Comparison of ENCODE assay signal across 8 cellular contexts in genomic region chr5:132822650-132823480, GRCh38. TPM values are rescaled to one million over a fixed set of nuclear protein-coding genes. Genes with fewer than 3 reads are reported as not detected.
A peak's percentile ranks its signal among the peaks of the same experiment; 100 is the strongest.
DNase-seq lines count a peak whose midpoint lies in the region; ATAC-seq, FAIRE-seq and TF ChIP-seq lines count a peak whose summit lies in the region.

No MANE protein-coding gene starts in this region.

- H3K79me2 ChIP-seq in HepG2 (ENCODE audit: insufficient read depth, low read length): peaks cover 13% of the 10 kb centered on the region

- H2AFZ ChIP-seq in HepG2 (ENCODE audit: low read length): no peak overlapping the region

- peaks cover 48% of the 10 kb centered on the region for H3K4me1 ChIP-seq in HepG2 (ENCODE audit: insufficient read depth, low read length)
- peaks cover 0 to 30% (median 0%) of the 10 kb centered on the region in 4 donors for H3K4me1 ChIP-seq in right lobe of liver
- peaks cover 0 to 3% of the 10 kb centered on the region in 2 donors for H3K4me1 ChIP-seq in lung (ENCODE audit: control insufficient read depth in 2 of 2, insufficient read depth in 2 of 2, low read length in 2 of 2)
- H3K4me1 ChIP-seq in vagina: peaks cover 16% of the 10 kb centered on the region

- CTCF ChIA-PET in HepG2 (lab: Yijun Ruan, JAX; ENCODE audit: low intra/inter-chr PET ratio, low total read pairs): interaction anchor here (4.5 kb wide), 1 partner anchor 15 kb away, joined by 54 read pairs; no protein-coding TSS in a partner anchor

- no peaks in the 10 kb centered on the region for H3K9me3 ChIP-seq in HepG2 (ENCODE audit: low read length)
- H3K9me3 ChIP-seq in right lobe of liver: no peaks in the 10 kb centered on the region
- no peaks in the 10 kb centered on the region for H3K9me3 ChIP-seq in lung (ENCODE audit: control insufficient read depth in 2 of 2, insufficient read depth in 1 of 2, low read length in 1 of 2)
- no peaks in the 10 kb centered on the region for H3K9me3 ChIP-seq in vagina

- POLR2A ChIA-PET in HepG2 (lab: Yijun Ruan, JAX): interaction anchor here (0.6 to 6.7 kb wide), 4 partner anchors 13 to 265 kb away, joined by 3 to 176 read pairs (median 3); partner anchors contain the start of gene GDF9

- no peak overlapping the region for H3K4me3 ChIP-seq in HepG2 (replicated peaks in 1 of 3; ENCODE audit: insufficient read depth in 1 of 3, low read depth in 2 of 3, low read length in 3 of 3)
- no peak overlapping the region for H3K4me3 ChIP-seq in right lobe of liver
- no peak overlapping the region for H3K4me3 ChIP-seq in lung
- peak overlapping the region; percentile 19 to 25 for H3K4me3 ChIP-seq in vagina

- no TSS peak for BruUV-seq in HepG2 (replicated peaks; lab: Mats Ljungman, UMichigan)

- ATAC-seq in HepG2 (no peak), right lobe of liver (no peak), lung (ENCODE audit: insufficient read depth, low FRiP score) (peak; percentile 21)

- FAIRE-seq in HepG2 (lab: Jason Lieb, UNC) (no peak), D721Med (lab: Jason Lieb, UNC) (no peak)

- no peaks in the 10 kb centered on the region for H3K27me3 ChIP-seq in HepG2 (ENCODE audit: control insufficient read depth in 1 of 2, insufficient read depth in 2 of 2, low read length in 2 of 2)
- no peaks in the 10 kb centered on the region for H3K27me3 ChIP-seq in right lobe of liver
- no peaks in the 10 kb centered on the region for H3K27me3 ChIP-seq in lung (ENCODE audit: control insufficient read depth, insufficient read depth)
- H3K27me3 ChIP-seq in vagina: no peaks in the 10 kb centered on the region

- WGBS in HepG2 (ENCODE audit: low lambda C conversion rate): 97% methylated on average over 50 of the region's 68 CpGs
- WGBS in right lobe of liver (ENCODE audit: insufficient coverage, low coverage, low lambda C conversion rate, missing lambda C conversion rate): 44% methylated on average over 8 of the region's 68 CpGs
- WGBS in lung, 2 donors: 35 to 46% methylated on average over 68 of the region's 68 CpGs

- in situ Hi-C loops in HepG2 (cut with HindIII; ENCODE audit: extremely low pct_ligation_motif_present, low pct_unique_long_range_greater_than_20kb): no loop called here

- TF ChIP-seq EP300 in HepG2 (IDR thresholded peaks at IDR 0.05; ENCODE audit: low read depth in 2 of 2, low read length in 2 of 2): no peak
- TF ChIP-seq EP300 in HepG2 (CRISPR knock-in tag; IDR thresholded peaks at IDR 0.05; ENCODE audit: borderline replicate concordance): no peak

- no peak overlapping the region for H3K4me2 ChIP-seq in HepG2 (ENCODE audit: low read depth, low read length)

- H3K27ac ChIP-seq in HepG2 (ENCODE audit: extremely low read length, insufficient read depth, low read length) (no peak overlapping the region), right lobe of liver (no peak overlapping the region), lung (ENCODE audit: low read depth in 1 of 2, low read length in 1 of 2) (no peak overlapping the region), vagina (no peak overlapping the region)

- no peak for TF ChIP-seq RAD21 in HepG2 (CRISPR knock-in tag; IDR thresholded peaks at IDR 0.05)

- TF ChIP-seq CTCF in HepG2 (CRISPR knock-in tag; IDR thresholded peaks at IDR 0.05) (no peak), right lobe of liver (IDR thresholded peaks at IDR 0.05) (no peak), lung (IDR thresholded peaks at IDR 0.05; ENCODE audit: control extremely low read depth, extremely low read depth) (no peak), vagina (IDR thresholded peaks at IDR 0.05) (no peak), D721Med (IDR thresholded peaks at IDR 0.05; ENCODE audit: insufficient read depth, missing control alignments) (no peak)

- peaks cover 7 to 30% of the 10 kb centered on the region in 2 experiments; a peak in 4 of 5 replicates for H3K36me3 ChIP-seq in HepG2 (replicated peaks in 1 of 2; ENCODE audit: control insufficient read depth in 1 of 2, insufficient read depth in 2 of 2, low read length in 2 of 2)
- H3K36me3 ChIP-seq in right lobe of liver: peaks cover 0 to 26% (median 11%) of the 10 kb centered on the region in 4 donors
- H3K36me3 ChIP-seq in lung (ENCODE audit: control insufficient read depth in 2 of 2, insufficient read depth in 2 of 2, low read length in 2 of 2): peaks cover 0 to 4% of the 10 kb centered on the region in 2 donors
- no peaks in the 10 kb centered on the region for H3K36me3 ChIP-seq in vagina

- H3K9ac ChIP-seq in HepG2 (ENCODE audit: insufficient read depth, low read depth, low read length): no peak overlapping the region

- TF ChIP-seq POLR2A in HepG2 (IDR thresholded peaks at IDR 0.05; ENCODE audit: insufficient read depth in 1 of 2, low read depth in 2 of 2, low read length in 2 of 2) (no peak), right lobe of liver (IDR thresholded peaks at IDR 0.05) (no peak), vagina (IDR thresholded peaks at IDR 0.05) (no peak)

- intact Hi-C loops in HepG2 (cut with micrococcal nuclease; ENCODE audit: unreplicated experiment) (loop anchor here (5.0 kb wide), 1 partner anchor 296 kb away; no protein-coding TSS in a partner anchor), right lobe of liver (cut with DNase I) (loop anchor here in 1 of 2 donors (10.0 kb wide), 1 partner anchor 62 kb away; no protein-coding TSS in a partner anchor), vagina (cut with DNase I) (no loop called here)

- DNase-seq in HepG2 (ENCODE audit: low spot score) (no peak), right lobe of liver (no peak), ecto neural progenitor cell (ENCODE audit: low spot score) (peak; percentile 83), lung (ENCODE audit: low spot score) (no peak), vagina (ENCODE audit: extremely low spot score in 2 of 2) (no peak), D721Med (ENCODE audit: insufficient read length, low spot score) (no peak), glomerular visceral epithelial cell (ENCODE audit: extremely low spot score) (no peak), DMS153 treated with DMSO at 0.1 percent for 48 hours (lab: John Stamatoyannopoulos, UW; ENCODE audit: unreplicated experiment) (no peak)

- H4K20me1 ChIP-seq in HepG2 (ENCODE audit: insufficient read depth, low read length): no peaks in the 10 kb centered on the region

RNA-seq across cellular contexts. Expression of gene SHROOM1, which starts 7.6 kb away (rescaled TPM):
- total RNA-seq in HepG2 (2016; rRNA removed; fragmentation: Illumina TruSeq; extraction: Trizol) (8.9 and 18.2 TPM in 2 replicates), right lobe of liver (10 to 100 TPM; 29.5 to 96.1 (median 77.4) TPM), lung (10 to 100 TPM in 1 of 2 donors, 1 to 10 TPM in 1; 7.0 to 21.9 TPM), vagina (17.7 TPM)
- total RNA-seq in HepG2 (2016; cell fraction: cytosol; rRNA removed; fragmentation: Illumina TruSeq; extraction: Trizol; ENCODE audit: low read depth): 2.9 and 3.0 TPM in 2 replicates
- total RNA-seq in HepG2 (2016; cell fraction: insoluble cytoplasmic fraction; rRNA removed; fragmentation: Illumina TruSeq; extraction: Trizol): 8.5 and 16.1 TPM in 2 replicates
- 6.2 and 8.3 TPM in 2 replicates for total RNA-seq in HepG2 (2016; cell fraction: membrane; rRNA removed; fragmentation: Illumina TruSeq; extraction: Trizol)
- 14.0 and 18.5 TPM in 2 replicates for total RNA-seq in HepG2 (2016; cell fraction: nucleus; rRNA removed; fragmentation: Illumina TruSeq; extraction: Trizol)
- polyA plus RNA-seq in HepG2 (2011; rRNA removed) (25.7 and 34.5 TPM in 2 replicates), lung (10 to 100 TPM in 1 of 2 donors, 1 to 10 TPM in 1; 7.9 to 15.0 TPM)
- 18.4 and 21.6 TPM in 2 replicates for polyA plus RNA-seq in HepG2 (2011; cell fraction: cytosol; rRNA removed)
- 60.0 and 62.0 TPM in 2 replicates for polyA plus RNA-seq in HepG2 (2011; cell fraction: nucleus; rRNA removed)
- polyA plus RNA-seq in HepG2 (2012): 12.5 and 16.7 TPM in 2 replicates
- polyA plus RNA-seq in HepG2 (2016; cell fraction: cytosol; fragmentation: Illumina TruSeq; extraction: Trizol; ENCODE audit: low read depth): 2.1 and 2.2 TPM in 2 replicates
- 11.5 and 14.1 TPM in 2 replicates for polyA plus RNA-seq in HepG2 (2016; cell fraction: insoluble cytoplasmic fraction; fragmentation: Illumina TruSeq; extraction: Trizol; ENCODE audit: low read depth)
- 4.6 and 5.0 TPM in 2 replicates for polyA plus RNA-seq in HepG2 (2016; cell fraction: membrane; fragmentation: Illumina TruSeq; extraction: Trizol; ENCODE audit: low read depth)
- 52.3 and 58.0 TPM in 2 replicates for polyA plus RNA-seq in HepG2 (2016; cell fraction: nucleus; fragmentation: Illumina TruSeq; extraction: Trizol; ENCODE audit: insufficient read depth, low read depth)
- polyA minus RNA-seq in HepG2 (2011; rRNA and poly(A)+ RNA removed; ENCODE audit: low replicate concordance): 10.1 and 31.5 TPM in 2 replicates
- polyA minus RNA-seq in HepG2 (2011; cell fraction: cytosol; rRNA and poly(A)+ RNA removed): 14.4 and 20.5 TPM in 2 replicates
- 29.1 and 42.4 TPM in 2 replicates for polyA minus RNA-seq in HepG2 (2011; cell fraction: nucleus; rRNA and poly(A)+ RNA removed)

RNA-seq across cellular contexts. Expression of gene SOWAHA, which starts 9.8 kb away (rescaled TPM):
- total RNA-seq in HepG2 (2016; rRNA removed; fragmentation: Illumina TruSeq; extraction: Trizol) (1.9 and 2.0 TPM in 2 replicates), right lobe of liver (1 to 10 TPM in 5 of 6 experiments, under 1 TPM in 1; 0.95 to 4.7 (median 1.4) TPM), lung (under 1 TPM; 0.14 to 0.98 TPM), vagina (not detected)
- total RNA-seq in HepG2 (2016; cell fraction: cytosol; rRNA removed; fragmentation: Illumina TruSeq; extraction: Trizol; ENCODE audit: low read depth): 0.35 and 0.40 TPM in 2 replicates
- 2.0 and 2.2 TPM in 2 replicates for total RNA-seq in HepG2 (2016; cell fraction: insoluble cytoplasmic fraction; rRNA removed; fragmentation: Illumina TruSeq; extraction: Trizol)
- total RNA-seq in HepG2 (2016; cell fraction: membrane; rRNA removed; fragmentation: Illumina TruSeq; extraction: Trizol): 1.4 and 1.6 TPM in 2 replicates
- 1.1 and 1.6 TPM in 2 replicates for total RNA-seq in HepG2 (2016; cell fraction: nucleus; rRNA removed; fragmentation: Illumina TruSeq; extraction: Trizol)
- polyA plus RNA-seq in HepG2 (2011; rRNA removed) (0.82 and 0.95 TPM in 2 replicates), lung (under 1 TPM; 0.06 to 0.10 TPM)
- polyA plus RNA-seq in HepG2 (2011; cell fraction: cytosol; rRNA removed): 0.88 and 1.0 TPM in 2 replicates
- 0.57 and 0.77 TPM in 2 replicates for polyA plus RNA-seq in HepG2 (2011; cell fraction: nucleus; rRNA removed)
- polyA plus RNA-seq in HepG2 (2012): 0.73 and 0.79 TPM in 2 replicates
- 0.28 and 0.41 TPM in 2 replicates for polyA plus RNA-seq in HepG2 (2016; cell fraction: cytosol; fragmentation: Illumina TruSeq; extraction: Trizol; ENCODE audit: low read depth)
- polyA plus RNA-seq in HepG2 (2016; cell fraction: insoluble cytoplasmic fraction; fragmentation: Illumina TruSeq; extraction: Trizol; ENCODE audit: low read depth): 2.7 and 2.9 TPM in 2 replicates
- 1.2 and 1.3 TPM in 2 replicates for polyA plus RNA-seq in HepG2 (2016; cell fraction: membrane; fragmentation: Illumina TruSeq; extraction: Trizol; ENCODE audit: low read depth)
- polyA plus RNA-seq in HepG2 (2016; cell fraction: nucleus; fragmentation: Illumina TruSeq; extraction: Trizol; ENCODE audit: insufficient read depth, low read depth): 1.7 and 1.8 TPM in 2 replicates
- 2.2 TPM in 1 of 2 replicates, not detected in the other for polyA minus RNA-seq in HepG2 (2011; rRNA and poly(A)+ RNA removed; ENCODE audit: low replicate concordance)
- polyA minus RNA-seq in HepG2 (2011; cell fraction: cytosol; rRNA and poly(A)+ RNA removed): 0.49 and 1.1 TPM in 2 replicates
- 0.62 and 0.64 TPM in 2 replicates for polyA minus RNA-seq in HepG2 (2011; cell fraction: nucleus; rRNA and poly(A)+ RNA removed)

RNA-seq across cellular contexts. Expression of gene GDF9, which starts 43.4 kb away (rescaled TPM):
- total RNA-seq in HepG2 (2016; rRNA removed; fragmentation: Illumina TruSeq; extraction: Trizol): 0.07 and 0.38 TPM in 2 replicates
- total RNA-seq in HepG2 (2016; cell fraction: cytosol; rRNA removed; fragmentation: Illumina TruSeq; extraction: Trizol; ENCODE audit: low read depth): 0.20 and 0.71 TPM in 2 replicates
- total RNA-seq in HepG2 (2016; cell fraction: insoluble cytoplasmic fraction; rRNA removed; fragmentation: Illumina TruSeq; extraction: Trizol): 0.15 and 0.49 TPM in 2 replicates
- total RNA-seq in HepG2 (2016; cell fraction: membrane; rRNA removed; fragmentation: Illumina TruSeq; extraction: Trizol): 0.46 and 0.55 TPM in 2 replicates
- 0.60 and 0.65 TPM in 2 replicates for total RNA-seq in HepG2 (2016; cell fraction: nucleus; rRNA removed; fragmentation: Illumina TruSeq; extraction: Trizol)
- 0.33 and 0.50 TPM in 2 replicates for polyA plus RNA-seq in HepG2 (2011; rRNA removed)
- 0.09 and 0.24 TPM in 2 replicates for polyA plus RNA-seq in HepG2 (2011; cell fraction: cytosol; rRNA removed)
- polyA plus RNA-seq in HepG2 (2011; cell fraction: nucleus; rRNA removed): 0.51 and 0.68 TPM in 2 replicates
- polyA plus RNA-seq in HepG2 (2012): 0.16 and 0.20 TPM in 2 replicates
- 0.07 and 0.37 TPM in 2 replicates for polyA plus RNA-seq in HepG2 (2016; cell fraction: cytosol; fragmentation: Illumina TruSeq; extraction: Trizol; ENCODE audit: low read depth)
- polyA plus RNA-seq in HepG2 (2016; cell fraction: insoluble cytoplasmic fraction; fragmentation: Illumina TruSeq; extraction: Trizol; ENCODE audit: low read depth): 0.21 and 0.23 TPM in 2 replicates
- polyA plus RNA-seq in HepG2 (2016; cell fraction: membrane; fragmentation: Illumina TruSeq; extraction: Trizol; ENCODE audit: low read depth): 0.21 and 0.26 TPM in 2 replicates
- polyA plus RNA-seq in HepG2 (2016; cell fraction: nucleus; fragmentation: Illumina TruSeq; extraction: Trizol; ENCODE audit: insufficient read depth, low read depth): 0.92 and 1.0 TPM in 2 replicates
- polyA minus RNA-seq in HepG2 (2011; rRNA and poly(A)+ RNA removed; ENCODE audit: low replicate concordance): 0.21 and 0.84 TPM in 2 replicates
- polyA minus RNA-seq in HepG2 (2011; cell fraction: cytosol; rRNA and poly(A)+ RNA removed): not detected in 2 replicates
- polyA minus RNA-seq in HepG2 (2011; cell fraction: nucleus; rRNA and poly(A)+ RNA removed): 0.64 and 2.0 TPM in 2 replicates
- under 1 TPM; 0.20 to 0.71 (median 0.48) TPM for total RNA-seq in right lobe of liver
- under 1 TPM; 0.25 to 0.37 TPM for total RNA-seq in lung
- under 1 TPM; 0.14 to 0.28 TPM for polyA plus RNA-seq in lung
- not detected for total RNA-seq in vagina

RNA-seq across cellular contexts. Expression of gene UQCRQ, which starts 43.6 kb away (rescaled TPM):
- total RNA-seq in HepG2 (2016; rRNA removed; fragmentation: Illumina TruSeq; extraction: Trizol) (575 and 610 TPM in 2 replicates), right lobe of liver (100 to 1,000 TPM; 488 to 702 (median 628) TPM), lung (100 to 1,000 TPM in 1 of 2 donors, 10 to 100 TPM in 1; 99.0 to 359 TPM), vagina (189 TPM)
- 434 and 616 TPM in 2 replicates for total RNA-seq in HepG2 (2016; cell fraction: cytosol; rRNA removed; fragmentation: Illumina TruSeq; extraction: Trizol; ENCODE audit: low read depth)
- 541 and 719 TPM in 2 replicates for total RNA-seq in HepG2 (2016; cell fraction: insoluble cytoplasmic fraction; rRNA removed; fragmentation: Illumina TruSeq; extraction: Trizol)
- total RNA-seq in HepG2 (2016; cell fraction: membrane; rRNA removed; fragmentation: Illumina TruSeq; extraction: Trizol): 520 and 710 TPM in 2 replicates
- 214 and 220 TPM in 2 replicates for total RNA-seq in HepG2 (2016; cell fraction: nucleus; rRNA removed; fragmentation: Illumina TruSeq; extraction: Trizol)
- polyA plus RNA-seq in HepG2 (2011; rRNA removed) (237 and 257 TPM in 2 replicates), lung (100 to 1,000 TPM; 232 to 528 TPM)
- polyA plus RNA-seq in HepG2 (2011; cell fraction: cytosol; rRNA removed): 173 and 215 TPM in 2 replicates
- 111 and 145 TPM in 2 replicates for polyA plus RNA-seq in HepG2 (2011; cell fraction: nucleus; rRNA removed)
- 221 and 310 TPM in 2 replicates for polyA plus RNA-seq in HepG2 (2012)
- polyA plus RNA-seq in HepG2 (2016; cell fraction: cytosol; fragmentation: Illumina TruSeq; extraction: Trizol; ENCODE audit: low read depth): 298 and 464 TPM in 2 replicates
- polyA plus RNA-seq in HepG2 (2016; cell fraction: insoluble cytoplasmic fraction; fragmentation: Illumina TruSeq; extraction: Trizol; ENCODE audit: low read depth): 393 and 430 TPM in 2 replicates
- 329 and 431 TPM in 2 replicates for polyA plus RNA-seq in HepG2 (2016; cell fraction: membrane; fragmentation: Illumina TruSeq; extraction: Trizol; ENCODE audit: low read depth)
- 240 and 275 TPM in 2 replicates for polyA plus RNA-seq in HepG2 (2016; cell fraction: nucleus; fragmentation: Illumina TruSeq; extraction: Trizol; ENCODE audit: insufficient read depth, low read depth)
- polyA minus RNA-seq in HepG2 (2011; rRNA and poly(A)+ RNA removed; ENCODE audit: low replicate concordance): 39.6 and 61.4 TPM in 2 replicates
- polyA minus RNA-seq in HepG2 (2011; cell fraction: cytosol; rRNA and poly(A)+ RNA removed): 26.8 and 32.8 TPM in 2 replicates
- polyA minus RNA-seq in HepG2 (2011; cell fraction: nucleus; rRNA and poly(A)+ RNA removed): 52.9 and 60.8 TPM in 2 replicates

RNA-seq across cellular contexts. Expression of gene SEPTIN8, which starts 45.8 kb away (rescaled TPM):
- 49.9 and 50.7 TPM in 2 replicates for total RNA-seq in HepG2 (2016; rRNA removed; fragmentation: Illumina TruSeq; extraction: Trizol)
- total RNA-seq in HepG2 (2016; cell fraction: cytosol; rRNA removed; fragmentation: Illumina TruSeq; extraction: Trizol; ENCODE audit: low read depth): 13.3 and 15.3 TPM in 2 replicates
- total RNA-seq in HepG2 (2016; cell fraction: insoluble cytoplasmic fraction; rRNA removed; fragmentation: Illumina TruSeq; extraction: Trizol): 44.4 and 46.1 TPM in 2 replicates
- 36.1 and 39.7 TPM in 2 replicates for total RNA-seq in HepG2 (2016; cell fraction: membrane; rRNA removed; fragmentation: Illumina TruSeq; extraction: Trizol)
- 44.2 and 49.8 TPM in 2 replicates for total RNA-seq in HepG2 (2016; cell fraction: nucleus; rRNA removed; fragmentation: Illumina TruSeq; extraction: Trizol)
- polyA plus RNA-seq in HepG2 (2011; rRNA removed): 41.4 and 52.4 TPM in 2 replicates
- 28.0 and 28.2 TPM in 2 replicates for polyA plus RNA-seq in HepG2 (2011; cell fraction: cytosol; rRNA removed)
- polyA plus RNA-seq in HepG2 (2011; cell fraction: nucleus; rRNA removed): 111 and 114 TPM in 2 replicates
- polyA plus RNA-seq in HepG2 (2012): 25.3 and 37.5 TPM in 2 replicates
- polyA plus RNA-seq in HepG2 (2016; cell fraction: cytosol; fragmentation: Illumina TruSeq; extraction: Trizol; ENCODE audit: low read depth): 13.8 and 15.1 TPM in 2 replicates
- 42.4 and 53.4 TPM in 2 replicates for polyA plus RNA-seq in HepG2 (2016; cell fraction: insoluble cytoplasmic fraction; fragmentation: Illumina TruSeq; extraction: Trizol; ENCODE audit: low read depth)
- 26.2 and 28.3 TPM in 2 replicates for polyA plus RNA-seq in HepG2 (2016; cell fraction: membrane; fragmentation: Illumina TruSeq; extraction: Trizol; ENCODE audit: low read depth)
- polyA plus RNA-seq in HepG2 (2016; cell fraction: nucleus; fragmentation: Illumina TruSeq; extraction: Trizol; ENCODE audit: insufficient read depth, low read depth): 65.8 and 78.0 TPM in 2 replicates
- polyA minus RNA-seq in HepG2 (2011; rRNA and poly(A)+ RNA removed; ENCODE audit: low replicate concordance): 18.7 and 34.8 TPM in 2 replicates
- 17.4 TPM in 2 replicates for polyA minus RNA-seq in HepG2 (2011; cell fraction: cytosol; rRNA and poly(A)+ RNA removed)
- polyA minus RNA-seq in HepG2 (2011; cell fraction: nucleus; rRNA and poly(A)+ RNA removed): 40.3 and 47.5 TPM in 2 replicates
- total RNA-seq in right lobe of liver: 10 to 100 TPM in 5 of 6 experiments, 1 to 10 TPM in 1; 8.0 to 15.9 (median 13.3) TPM
- total RNA-seq in lung: 10 to 100 TPM; 27.5 to 37.8 TPM
- polyA plus RNA-seq in lung: 10 to 100 TPM; 12.4 to 16.5 TPM
- total RNA-seq in vagina: 52.8 TPM

Comparison
In these comparisons a context has a peak if more than half of its experiments do, and no peak if none do; other contexts are left out.
1. H3K4me3 ChIP-seq: peak in vagina (2 of 2); none in HepG2 (0 of 3), right lobe of liver (0 of 3) and lung (single experiment).